Comparison of ENCODE assay signal across 1 cellular context in the genomic region with DNA sequence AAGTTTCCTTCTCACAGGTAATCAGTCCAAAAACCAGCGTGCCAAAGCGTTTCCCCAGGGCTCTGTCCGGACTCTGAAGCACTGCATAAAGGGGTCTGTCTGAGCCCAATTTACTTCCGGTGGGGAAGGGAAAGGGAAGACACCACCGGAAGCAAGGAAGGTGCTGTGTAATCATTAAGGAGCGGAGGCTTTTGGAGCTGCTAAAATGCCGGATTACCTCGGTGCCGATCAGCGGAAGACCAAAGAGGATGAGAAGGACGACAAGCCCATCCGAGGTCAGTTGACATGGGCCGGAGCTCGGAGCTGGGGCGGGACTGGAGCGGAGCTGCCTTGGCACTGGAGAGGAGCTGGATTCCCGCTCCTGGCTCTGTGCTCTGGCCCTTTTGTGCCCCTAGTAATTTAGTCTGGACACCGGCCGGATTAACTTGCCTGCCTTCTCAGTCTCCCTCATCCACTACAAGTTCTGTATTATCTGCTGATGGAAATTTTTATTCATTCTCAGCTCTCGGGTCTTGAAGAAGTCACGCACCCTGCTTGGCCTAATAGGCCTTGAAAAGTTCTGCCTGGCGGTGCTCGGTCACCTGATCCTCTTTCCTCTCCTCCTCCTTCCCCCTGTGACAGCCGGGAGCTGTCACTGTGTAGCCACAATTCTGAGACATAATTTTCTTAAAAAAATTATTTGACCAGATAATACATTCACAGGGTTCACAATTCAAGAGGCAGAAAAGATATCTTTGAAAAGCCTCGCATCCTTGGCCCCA.
TF ChIP-seq lines count a peak whose summit lies in the region.

A gene (plus strand): TSS at position 137 of the 761 bp plus-strand sequence. CDS start 69 bp downstream, at position 206.

TF ChIP-seq in HEK293, 187 proteins besides CTCF, POLR2A, EP300 and RAD21 (continued from another document and continues in another):
- TF ChIP-seq, protein P1, sequence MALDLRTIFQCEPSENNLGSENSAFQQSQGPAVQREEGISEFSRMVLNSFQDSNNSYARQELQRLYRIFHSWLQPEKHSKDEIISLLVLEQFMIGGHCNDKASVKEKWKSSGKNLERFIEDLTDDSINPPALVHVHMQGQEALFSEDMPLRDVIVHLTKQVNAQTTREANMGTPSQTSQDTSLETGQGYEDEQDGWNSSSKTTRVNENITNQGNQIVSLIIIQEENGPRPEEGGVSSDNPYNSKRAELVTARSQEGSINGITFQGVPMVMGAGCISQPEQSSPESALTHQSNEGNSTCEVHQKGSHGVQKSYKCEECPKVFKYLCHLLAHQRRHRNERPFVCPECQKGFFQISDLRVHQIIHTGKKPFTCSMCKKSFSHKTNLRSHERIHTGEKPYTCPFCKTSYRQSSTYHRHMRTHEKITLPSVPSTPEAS (tag by site-specific recombination; IDR thresholded peaks at IDR 0.05): peak; percentile 51; the same call in 1 of the 2 replicates
- TF ChIP-seq SP3 (tag by site-specific recombination; IDR thresholded peaks at IDR 0.05) (0 out of 2 replicates have a peak, but pooled peaks have one; percentile 30), ZNF629 (tag by site-specific recombination; IDR thresholded peaks at IDR 0.05) (peak; percentile 43), ZNF777 (tag by site-specific recombination; IDR thresholded peaks at IDR 0.05; ENCODE audit: borderline replicate concordance) (no peak), GLIS2 (tag by site-specific recombination; IDR thresholded peaks at IDR 0.05) (no peak), ZNF335 (tag by site-specific recombination; conservative IDR thresholded peaks at IDR 0.05) (peak; percentile 95), ZNF239 (tag by site-specific recombination; IDR thresholded peaks at IDR 0.05) (no peak), GLIS1 (tag by site-specific recombination; IDR thresholded peaks at IDR 0.05) (peak; percentile 38), ZNF394 (tag by site-specific recombination; IDR thresholded peaks at IDR 0.05; ENCODE audit: borderline replicate concordance) (peak; percentile 89), ZNF366 (tag by site-specific recombination; conservative IDR thresholded peaks at IDR 0.05) (peak; percentile 59), ZBTB21 (tag by site-specific recombination; IDR thresholded peaks at IDR 0.05) (no peak), SCRT2 (tag by site-specific recombination; IDR thresholded peaks at IDR 0.05) (peak; percentile 58), ZFP37 (tag by site-specific recombination; IDR thresholded peaks at IDR 0.05) (peak; percentile 74; the same call in 1 of the 2 replicates), ZNF501 (tag by site-specific recombination; IDR thresholded peaks at IDR 0.05) (peak; percentile 94), ZNF561 (tag by site-specific recombination; IDR thresholded peaks at IDR 0.05; ENCODE audit: borderline replicate concordance) (peak; percentile 67; the same call in 1 of the 2 replicates), ZNF121 (tag by site-specific recombination; IDR thresholded peaks at IDR 0.05) (0 out of 2 replicates have a peak, but pooled peaks have one; percentile 19), KLF1 (tag by site-specific recombination; IDR thresholded peaks at IDR 0.05) (no peak), ZNF670 (tag by site-specific recombination; IDR thresholded peaks at IDR 0.05; ENCODE audit: low read depth) (no peak), ZNF184 (tag by site-specific recombination; IDR thresholded peaks at IDR 0.05) (0 out of 2 replicates have a peak, but pooled peaks have one; percentile 33), YY1 (tag by site-specific recombination; IDR thresholded peaks at IDR 0.05) (peak; percentile 53; the same call in 1 of the 2 replicates), ZSCAN23 (tag by site-specific recombination; IDR thresholded peaks at IDR 0.05) (peak; percentile 76; the same call in 1 of the 2 replicates), SP7 (tag by site-specific recombination; IDR thresholded peaks at IDR 0.05) (peak; percentile 82)
- TF ChIP-seq, protein P2, sequence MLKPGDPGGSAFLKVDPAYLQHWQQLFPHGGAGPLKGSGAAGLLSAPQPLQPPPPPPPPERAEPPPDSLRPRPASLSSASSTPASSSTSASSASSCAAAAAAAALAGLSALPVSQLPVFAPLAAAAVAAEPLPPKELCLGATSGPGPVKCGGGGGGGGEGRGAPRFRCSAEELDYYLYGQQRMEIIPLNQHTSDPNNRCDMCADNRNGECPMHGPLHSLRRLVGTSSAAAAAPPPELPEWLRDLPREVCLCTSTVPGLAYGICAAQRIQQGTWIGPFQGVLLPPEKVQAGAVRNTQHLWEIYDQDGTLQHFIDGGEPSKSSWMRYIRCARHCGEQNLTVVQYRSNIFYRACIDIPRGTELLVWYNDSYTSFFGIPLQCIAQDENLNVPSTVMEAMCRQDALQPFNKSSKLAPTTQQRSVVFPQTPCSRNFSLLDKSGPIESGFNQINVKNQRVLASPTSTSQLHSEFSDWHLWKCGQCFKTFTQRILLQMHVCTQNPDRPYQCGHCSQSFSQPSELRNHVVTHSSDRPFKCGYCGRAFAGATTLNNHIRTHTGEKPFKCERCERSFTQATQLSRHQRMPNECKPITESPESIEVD (tag by site-specific recombination; IDR thresholded peaks at IDR 0.05): no peak
- TF ChIP-seq, protein P3, sequence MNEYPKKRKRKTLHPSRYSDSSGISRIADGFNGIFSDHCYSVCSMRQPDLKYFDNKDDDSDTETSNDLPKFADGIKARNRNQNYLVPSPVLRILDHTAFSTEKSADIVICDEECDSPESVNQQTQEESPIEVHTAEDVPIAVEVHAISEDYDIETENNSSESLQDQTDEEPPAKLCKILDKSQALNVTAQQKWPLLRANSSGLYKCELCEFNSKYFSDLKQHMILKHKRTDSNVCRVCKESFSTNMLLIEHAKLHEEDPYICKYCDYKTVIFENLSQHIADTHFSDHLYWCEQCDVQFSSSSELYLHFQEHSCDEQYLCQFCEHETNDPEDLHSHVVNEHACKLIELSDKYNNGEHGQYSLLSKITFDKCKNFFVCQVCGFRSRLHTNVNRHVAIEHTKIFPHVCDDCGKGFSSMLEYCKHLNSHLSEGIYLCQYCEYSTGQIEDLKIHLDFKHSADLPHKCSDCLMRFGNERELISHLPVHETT (tag by site-specific recombination; IDR thresholded peaks at IDR 0.05): 0 out of 2 replicates have a peak, but pooled peaks have one; percentile 39
- TF ChIP-seq, protein P4, sequence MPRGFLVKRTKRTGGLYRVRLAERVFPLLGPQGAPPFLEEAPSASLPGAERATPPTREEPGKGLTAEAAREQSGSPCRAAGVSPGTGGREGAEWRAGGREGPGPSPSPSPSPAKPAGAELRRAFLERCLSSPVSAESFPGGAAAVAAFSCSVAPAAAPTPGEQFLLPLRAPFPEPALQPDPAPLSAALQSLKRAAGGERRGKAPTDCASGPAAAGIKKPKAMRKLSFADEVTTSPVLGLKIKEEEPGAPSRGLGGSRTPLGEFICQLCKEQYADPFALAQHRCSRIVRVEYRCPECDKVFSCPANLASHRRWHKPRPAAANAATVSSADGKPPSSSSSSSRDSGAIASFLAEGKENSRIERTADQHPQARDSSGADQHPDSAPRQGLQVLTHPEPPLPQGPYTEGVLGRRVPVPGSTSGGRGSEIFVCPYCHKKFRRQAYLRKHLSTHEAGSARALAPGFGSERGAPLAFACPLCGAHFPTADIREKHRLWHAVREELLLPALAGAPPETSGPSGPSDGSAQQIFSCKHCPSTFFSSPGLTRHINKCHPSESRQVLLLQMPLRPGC (tag by site-specific recombination; IDR thresholded peaks at IDR 0.05): peak; percentile 61; the same call in 1 of the 2 replicates
- TF ChIP-seq, protein P5, sequence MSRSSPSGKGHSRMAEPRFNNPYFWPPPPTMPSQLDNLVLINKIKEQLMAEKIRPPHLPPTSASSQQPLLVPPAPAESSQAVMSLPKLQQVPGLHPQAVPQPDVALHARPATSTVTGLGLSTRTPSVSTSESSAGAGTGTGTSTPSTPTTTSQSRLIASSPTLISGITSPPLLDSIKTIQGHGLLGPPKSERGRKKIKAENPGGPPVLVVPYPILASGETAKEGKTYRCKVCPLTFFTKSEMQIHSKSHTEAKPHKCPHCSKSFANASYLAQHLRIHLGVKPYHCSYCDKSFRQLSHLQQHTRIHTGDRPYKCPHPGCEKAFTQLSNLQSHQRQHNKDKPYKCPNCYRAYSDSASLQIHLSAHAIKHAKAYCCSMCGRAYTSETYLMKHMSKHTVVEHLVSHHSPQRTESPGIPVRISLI (tag by site-specific recombination; IDR thresholded peaks at IDR 0.05): no peak
- TF ChIP-seq, protein P6, sequence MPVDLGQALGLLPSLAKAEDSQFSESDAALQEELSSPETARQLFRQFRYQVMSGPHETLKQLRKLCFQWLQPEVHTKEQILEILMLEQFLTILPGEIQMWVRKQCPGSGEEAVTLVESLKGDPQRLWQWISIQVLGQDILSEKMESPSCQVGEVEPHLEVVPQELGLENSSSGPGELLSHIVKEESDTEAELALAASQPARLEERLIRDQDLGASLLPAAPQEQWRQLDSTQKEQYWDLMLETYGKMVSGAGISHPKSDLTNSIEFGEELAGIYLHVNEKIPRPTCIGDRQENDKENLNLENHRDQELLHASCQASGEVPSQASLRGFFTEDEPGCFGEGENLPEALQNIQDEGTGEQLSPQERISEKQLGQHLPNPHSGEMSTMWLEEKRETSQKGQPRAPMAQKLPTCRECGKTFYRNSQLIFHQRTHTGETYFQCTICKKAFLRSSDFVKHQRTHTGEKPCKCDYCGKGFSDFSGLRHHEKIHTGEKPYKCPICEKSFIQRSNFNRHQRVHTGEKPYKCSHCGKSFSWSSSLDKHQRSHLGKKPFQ (tag by site-specific recombination; IDR thresholded peaks at IDR 0.05): no peak
- TF ChIP-seq, protein P7, sequence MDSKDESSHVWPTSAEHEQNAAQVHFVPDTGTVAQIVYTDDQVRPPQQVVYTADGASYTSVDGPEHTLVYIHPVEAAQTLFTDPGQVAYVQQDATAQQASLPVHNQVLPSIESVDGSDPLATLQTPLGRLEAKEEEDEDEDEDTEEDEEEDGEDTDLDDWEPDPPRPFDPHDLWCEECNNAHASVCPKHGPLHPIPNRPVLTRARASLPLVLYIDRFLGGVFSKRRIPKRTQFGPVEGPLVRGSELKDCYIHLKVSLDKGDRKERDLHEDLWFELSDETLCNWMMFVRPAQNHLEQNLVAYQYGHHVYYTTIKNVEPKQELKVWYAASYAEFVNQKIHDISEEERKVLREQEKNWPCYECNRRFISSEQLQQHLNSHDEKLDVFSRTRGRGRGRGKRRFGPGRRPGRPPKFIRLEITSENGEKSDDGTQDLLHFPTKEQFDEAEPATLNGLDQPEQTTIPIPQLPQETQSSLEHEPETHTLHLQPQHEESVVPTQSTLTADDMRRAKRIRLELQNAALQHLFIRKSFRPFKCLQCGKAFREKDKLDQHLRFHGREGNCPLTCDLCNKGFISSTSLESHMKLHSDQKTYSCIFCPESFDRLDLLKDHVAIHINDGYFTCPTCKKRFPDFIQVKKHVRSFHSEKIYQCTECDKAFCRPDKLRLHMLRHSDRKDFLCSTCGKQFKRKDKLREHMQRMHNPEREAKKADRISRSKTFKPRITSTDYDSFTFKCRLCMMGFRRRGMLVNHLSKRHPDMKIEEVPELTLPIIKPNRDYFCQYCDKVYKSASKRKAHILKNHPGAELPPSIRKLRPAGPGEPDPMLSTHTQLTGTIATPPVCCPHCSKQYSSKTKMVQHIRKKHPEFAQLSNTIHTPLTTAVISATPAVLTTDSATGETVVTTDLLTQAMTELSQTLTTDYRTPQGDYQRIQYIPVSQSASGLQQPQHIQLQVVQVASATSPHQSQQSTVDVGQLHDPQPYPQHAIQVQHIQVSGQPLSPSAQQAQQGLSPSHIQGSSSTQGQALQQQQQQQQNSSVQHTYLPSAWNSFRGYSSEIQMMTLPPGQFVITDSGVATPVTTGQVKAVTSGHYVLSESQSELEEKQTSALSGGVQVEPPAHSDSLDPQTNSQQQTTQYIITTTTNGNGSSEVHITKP (tag by site-specific recombination; IDR thresholded peaks at IDR 0.05): peak; percentile 79
- TF ChIP-seq, protein P8, sequence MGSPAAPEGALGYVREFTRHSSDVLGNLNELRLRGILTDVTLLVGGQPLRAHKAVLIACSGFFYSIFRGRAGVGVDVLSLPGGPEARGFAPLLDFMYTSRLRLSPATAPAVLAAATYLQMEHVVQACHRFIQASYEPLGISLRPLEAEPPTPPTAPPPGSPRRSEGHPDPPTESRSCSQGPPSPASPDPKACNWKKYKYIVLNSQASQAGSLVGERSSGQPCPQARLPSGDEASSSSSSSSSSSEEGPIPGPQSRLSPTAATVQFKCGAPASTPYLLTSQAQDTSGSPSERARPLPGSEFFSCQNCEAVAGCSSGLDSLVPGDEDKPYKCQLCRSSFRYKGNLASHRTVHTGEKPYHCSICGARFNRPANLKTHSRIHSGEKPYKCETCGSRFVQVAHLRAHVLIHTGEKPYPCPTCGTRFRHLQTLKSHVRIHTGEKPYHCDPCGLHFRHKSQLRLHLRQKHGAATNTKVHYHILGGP (tag by site-specific recombination; IDR thresholded peaks at IDR 0.05): no peak
- TF ChIP-seq, protein P9, sequence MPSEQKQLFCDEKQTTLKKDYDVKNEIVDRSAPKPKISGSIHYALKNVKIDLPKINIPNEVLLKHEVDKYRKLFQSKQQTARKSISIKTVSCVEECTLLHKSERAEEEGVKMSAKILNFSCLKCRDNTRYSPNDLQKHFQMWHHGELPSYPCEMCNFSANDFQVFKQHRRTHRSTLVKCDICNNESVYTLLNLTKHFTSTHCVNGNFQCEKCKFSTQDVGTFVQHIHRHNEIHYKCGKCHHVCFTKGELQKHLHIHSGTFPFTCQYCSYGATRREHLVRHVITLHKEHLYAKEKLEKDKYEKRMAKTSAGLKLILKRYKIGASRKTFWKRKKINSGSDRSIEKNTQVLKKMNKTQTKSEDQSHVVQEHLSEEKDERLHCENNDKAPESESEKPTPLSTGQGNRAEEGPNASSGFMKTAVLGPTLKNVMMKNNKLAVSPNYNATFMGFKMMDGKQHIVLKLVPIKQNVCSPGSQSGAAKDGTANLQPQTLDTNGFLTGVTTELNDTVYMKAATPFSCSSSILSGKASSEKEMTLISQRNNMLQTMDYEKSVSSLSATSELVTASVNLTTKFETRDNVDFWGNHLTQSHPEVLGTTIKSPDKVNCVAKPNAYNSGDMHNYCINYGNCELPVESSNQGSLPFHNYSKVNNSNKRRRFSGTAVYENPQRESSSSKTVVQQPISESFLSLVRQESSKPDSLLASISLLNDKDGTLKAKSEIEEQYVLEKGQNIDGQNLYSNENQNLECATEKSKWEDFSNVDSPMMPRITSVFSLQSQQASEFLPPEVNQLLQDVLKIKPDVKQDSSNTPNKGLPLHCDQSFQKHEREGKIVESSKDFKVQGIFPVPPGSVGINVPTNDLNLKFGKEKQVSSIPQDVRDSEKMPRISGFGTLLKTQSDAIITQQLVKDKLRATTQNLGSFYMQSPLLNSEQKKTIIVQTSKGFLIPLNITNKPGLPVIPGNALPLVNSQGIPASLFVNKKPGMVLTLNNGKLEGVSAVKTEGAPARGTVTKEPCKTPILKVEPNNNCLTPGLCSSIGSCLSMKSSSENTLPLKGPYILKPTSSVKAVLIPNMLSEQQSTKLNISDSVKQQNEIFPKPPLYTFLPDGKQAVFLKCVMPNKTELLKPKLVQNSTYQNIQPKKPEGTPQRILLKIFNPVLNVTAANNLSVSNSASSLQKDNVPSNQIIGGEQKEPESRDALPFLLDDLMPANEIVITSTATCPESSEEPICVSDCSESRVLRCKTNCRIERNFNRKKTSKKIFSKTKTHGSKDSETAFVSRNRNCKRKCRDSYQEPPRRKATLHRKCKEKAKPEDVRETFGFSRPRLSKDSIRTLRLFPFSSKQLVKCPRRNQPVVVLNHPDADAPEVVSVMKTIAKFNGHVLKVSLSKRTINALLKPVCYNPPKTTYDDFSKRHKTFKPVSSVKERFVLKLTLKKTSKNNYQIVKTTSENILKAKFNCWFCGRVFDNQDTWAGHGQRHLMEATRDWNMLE (tag by site-specific recombination; conservative IDR thresholded peaks at IDR 0.05; ENCODE audit: low read depth): peak; percentile 91
- TF ChIP-seq, protein P10, sequence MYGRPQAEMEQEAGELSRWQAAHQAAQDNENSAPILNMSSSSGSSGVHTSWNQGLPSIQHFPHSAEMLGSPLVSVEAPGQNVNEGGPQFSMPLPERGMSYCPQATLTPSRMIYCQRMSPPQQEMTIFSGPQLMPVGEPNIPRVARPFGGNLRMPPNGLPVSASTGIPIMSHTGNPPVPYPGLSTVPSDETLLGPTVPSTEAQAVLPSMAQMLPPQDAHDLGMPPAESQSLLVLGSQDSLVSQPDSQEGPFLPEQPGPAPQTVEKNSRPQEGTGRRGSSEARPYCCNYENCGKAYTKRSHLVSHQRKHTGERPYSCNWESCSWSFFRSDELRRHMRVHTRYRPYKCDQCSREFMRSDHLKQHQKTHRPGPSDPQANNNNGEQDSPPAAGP (tag by site-specific recombination; IDR thresholded peaks at IDR 0.05): no peak
